In the genomic region with DNA sequence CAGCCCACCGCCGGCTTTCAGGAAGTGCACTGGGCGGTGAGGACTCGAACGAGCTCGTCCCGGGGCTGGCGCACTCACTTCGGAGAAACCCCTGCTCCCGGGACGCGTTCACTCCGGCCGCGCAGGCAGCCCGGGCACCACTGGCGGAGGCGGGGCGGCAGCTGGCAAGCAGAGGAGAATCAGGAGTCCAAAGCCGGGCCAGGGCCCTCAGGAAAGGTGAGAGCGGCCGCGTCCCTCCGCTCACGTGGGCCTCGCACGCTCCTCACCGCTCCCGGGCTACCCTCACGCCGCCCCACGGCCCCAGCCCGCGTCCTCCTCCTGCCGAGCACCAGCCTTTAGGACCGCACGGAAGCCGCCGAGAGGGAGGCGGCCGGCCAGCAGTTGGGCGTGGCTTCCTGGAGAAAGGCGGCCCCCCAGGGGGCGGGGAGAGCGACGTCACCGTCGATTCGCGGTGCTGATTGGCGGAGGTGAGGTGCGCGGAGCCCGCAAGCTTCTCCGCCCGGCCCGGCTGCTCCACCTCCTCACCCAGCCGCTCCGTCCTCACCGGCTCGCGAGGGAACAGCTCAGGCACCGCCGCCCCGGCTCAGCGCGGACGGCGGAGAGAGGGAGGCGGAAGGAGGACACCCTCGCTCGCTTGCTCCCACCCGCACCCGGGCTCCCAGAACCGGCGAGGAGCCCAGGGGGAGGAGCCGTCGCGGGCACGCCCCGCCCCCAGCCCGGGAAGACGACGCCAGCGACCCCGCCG, we compare ENCODE assay signal across 1 cellular context.
TF ChIP-seq lines count a peak whose summit lies in the region.

A gene (plus strand): TSS at position 516 of the 745 bp plus-strand sequence. CDS start 400 bp downstream, outside the sequence.

TF ChIP-seq in HEK293, 187 proteins besides CTCF, POLR2A, EP300 and RAD21 (continued from another document and continues in another):
- TF ChIP-seq SALL2 (tag by site-specific recombination; IDR thresholded peaks at IDR 0.05; ENCODE audit: borderline replicate concordance) = no peak
- TF ChIP-seq, protein P1, sequence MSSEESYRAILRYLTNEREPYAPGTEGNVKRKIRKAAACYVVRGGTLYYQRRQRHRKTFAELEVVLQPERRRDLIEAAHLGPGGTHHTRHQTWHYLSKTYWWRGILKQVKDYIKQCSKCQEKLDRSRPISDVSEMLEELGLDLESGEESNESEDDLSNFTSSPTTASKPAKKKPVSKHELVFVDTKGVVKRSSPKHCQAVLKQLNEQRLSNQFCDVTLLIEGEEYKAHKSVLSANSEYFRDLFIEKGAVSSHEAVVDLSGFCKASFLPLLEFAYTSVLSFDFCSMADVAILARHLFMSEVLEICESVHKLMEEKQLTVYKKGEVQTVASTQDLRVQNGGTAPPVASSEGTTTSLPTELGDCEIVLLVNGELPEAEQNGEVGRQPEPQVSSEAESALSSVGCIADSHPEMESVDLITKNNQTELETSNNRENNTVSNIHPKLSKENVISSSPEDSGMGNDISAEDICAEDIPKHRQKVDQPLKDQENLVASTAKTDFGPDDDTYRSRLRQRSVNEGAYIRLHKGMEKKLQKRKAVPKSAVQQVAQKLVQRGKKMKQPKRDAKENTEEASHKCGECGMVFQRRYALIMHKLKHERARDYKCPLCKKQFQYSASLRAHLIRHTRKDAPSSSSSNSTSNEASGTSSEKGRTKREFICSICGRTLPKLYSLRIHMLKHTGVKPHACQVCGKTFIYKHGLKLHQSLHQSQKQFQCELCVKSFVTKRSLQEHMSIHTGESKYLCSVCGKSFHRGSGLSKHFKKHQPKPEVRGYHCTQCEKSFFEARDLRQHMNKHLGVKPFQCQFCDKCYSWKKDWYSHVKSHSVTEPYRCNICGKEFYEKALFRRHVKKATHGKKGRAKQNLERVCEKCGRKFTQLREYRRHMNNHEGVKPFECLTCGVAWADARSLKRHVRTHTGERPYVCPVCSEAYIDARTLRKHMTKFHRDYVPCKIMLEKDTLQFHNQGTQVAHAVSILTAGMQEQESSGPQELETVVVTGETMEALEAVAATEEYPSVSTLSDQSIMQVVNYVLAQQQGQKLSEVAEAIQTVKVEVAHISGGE (tag by site-specific recombination; conservative IDR thresholded peaks at IDR 0.05; ENCODE audit: low read depth) = peak; percentile 71
- TF ChIP-seq, protein P2, sequence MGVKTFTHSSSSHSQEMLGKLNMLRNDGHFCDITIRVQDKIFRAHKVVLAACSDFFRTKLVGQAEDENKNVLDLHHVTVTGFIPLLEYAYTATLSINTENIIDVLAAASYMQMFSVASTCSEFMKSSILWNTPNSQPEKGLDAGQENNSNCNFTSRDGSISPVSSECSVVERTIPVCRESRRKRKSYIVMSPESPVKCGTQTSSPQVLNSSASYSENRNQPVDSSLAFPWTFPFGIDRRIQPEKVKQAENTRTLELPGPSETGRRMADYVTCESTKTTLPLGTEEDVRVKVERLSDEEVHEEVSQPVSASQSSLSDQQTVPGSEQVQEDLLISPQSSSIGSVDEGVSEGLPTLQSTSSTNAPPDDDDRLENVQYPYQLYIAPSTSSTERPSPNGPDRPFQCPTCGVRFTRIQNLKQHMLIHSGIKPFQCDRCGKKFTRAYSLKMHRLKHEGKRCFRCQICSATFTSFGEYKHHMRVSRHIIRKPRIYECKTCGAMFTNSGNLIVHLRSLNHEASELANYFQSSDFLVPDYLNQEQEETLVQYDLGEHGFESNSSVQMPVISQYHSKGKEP (tag by site-specific recombination; IDR thresholded peaks at IDR 0.05) = no peak
- TF ChIP-seq ZNF416 (tag by site-specific recombination; IDR thresholded peaks at IDR 0.05) = no peak; the same call in 1 of the 2 replicates
- peak; percentile 71 for TF ChIP-seq ZNF596 (tag by site-specific recombination; IDR thresholded peaks at IDR 0.05)
- no peak for TF ChIP-seq ZNF585B (tag by site-specific recombination; IDR thresholded peaks at IDR 0.05)
- peak; percentile 93 for TF ChIP-seq ZNF600 (tag by site-specific recombination; IDR thresholded peaks at IDR 0.05)
- peak; percentile 43 for TF ChIP-seq WT1 (tag by site-specific recombination; IDR thresholded peaks at IDR 0.05)
- TF ChIP-seq, protein P3, sequence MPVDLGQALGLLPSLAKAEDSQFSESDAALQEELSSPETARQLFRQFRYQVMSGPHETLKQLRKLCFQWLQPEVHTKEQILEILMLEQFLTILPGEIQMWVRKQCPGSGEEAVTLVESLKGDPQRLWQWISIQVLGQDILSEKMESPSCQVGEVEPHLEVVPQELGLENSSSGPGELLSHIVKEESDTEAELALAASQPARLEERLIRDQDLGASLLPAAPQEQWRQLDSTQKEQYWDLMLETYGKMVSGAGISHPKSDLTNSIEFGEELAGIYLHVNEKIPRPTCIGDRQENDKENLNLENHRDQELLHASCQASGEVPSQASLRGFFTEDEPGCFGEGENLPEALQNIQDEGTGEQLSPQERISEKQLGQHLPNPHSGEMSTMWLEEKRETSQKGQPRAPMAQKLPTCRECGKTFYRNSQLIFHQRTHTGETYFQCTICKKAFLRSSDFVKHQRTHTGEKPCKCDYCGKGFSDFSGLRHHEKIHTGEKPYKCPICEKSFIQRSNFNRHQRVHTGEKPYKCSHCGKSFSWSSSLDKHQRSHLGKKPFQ (tag by site-specific recombination; IDR thresholded peaks at IDR 0.05) = no peak
- TF ChIP-seq ZNF558 (tag by site-specific recombination; IDR thresholded peaks at IDR 0.05) = no peak
- TF ChIP-seq ZNF544 (tag by site-specific recombination; IDR thresholded peaks at IDR 0.05) = no peak
- peak; percentile 97 for TF ChIP-seq KLF16 (tag by site-specific recombination; IDR thresholded peaks at IDR 0.05)
- peak; percentile 76; the same call in 1 of the 2 replicates for TF ChIP-seq BCL11B (tag by site-specific recombination; IDR thresholded peaks at IDR 0.05; ENCODE audit: low read depth)
- peak; percentile 94 for TF ChIP-seq ZNF610 (tag by site-specific recombination; IDR thresholded peaks at IDR 0.05; ENCODE audit: borderline replicate concordance)
- no peak for TF ChIP-seq ZNF292 (tag by site-specific recombination; IDR thresholded peaks at IDR 0.05; ENCODE audit: borderline replicate concordance, low read depth)
- peak; percentile 98 for TF ChIP-seq ZNF335 (tag by site-specific recombination; conservative IDR thresholded peaks at IDR 0.05)
- peak; percentile 90 for TF ChIP-seq SP7 (tag by site-specific recombination; IDR thresholded peaks at IDR 0.05)
- no peak for TF ChIP-seq ZNF791 (tag by site-specific recombination; IDR thresholded peaks at IDR 0.05)
- TF ChIP-seq, protein P4, sequence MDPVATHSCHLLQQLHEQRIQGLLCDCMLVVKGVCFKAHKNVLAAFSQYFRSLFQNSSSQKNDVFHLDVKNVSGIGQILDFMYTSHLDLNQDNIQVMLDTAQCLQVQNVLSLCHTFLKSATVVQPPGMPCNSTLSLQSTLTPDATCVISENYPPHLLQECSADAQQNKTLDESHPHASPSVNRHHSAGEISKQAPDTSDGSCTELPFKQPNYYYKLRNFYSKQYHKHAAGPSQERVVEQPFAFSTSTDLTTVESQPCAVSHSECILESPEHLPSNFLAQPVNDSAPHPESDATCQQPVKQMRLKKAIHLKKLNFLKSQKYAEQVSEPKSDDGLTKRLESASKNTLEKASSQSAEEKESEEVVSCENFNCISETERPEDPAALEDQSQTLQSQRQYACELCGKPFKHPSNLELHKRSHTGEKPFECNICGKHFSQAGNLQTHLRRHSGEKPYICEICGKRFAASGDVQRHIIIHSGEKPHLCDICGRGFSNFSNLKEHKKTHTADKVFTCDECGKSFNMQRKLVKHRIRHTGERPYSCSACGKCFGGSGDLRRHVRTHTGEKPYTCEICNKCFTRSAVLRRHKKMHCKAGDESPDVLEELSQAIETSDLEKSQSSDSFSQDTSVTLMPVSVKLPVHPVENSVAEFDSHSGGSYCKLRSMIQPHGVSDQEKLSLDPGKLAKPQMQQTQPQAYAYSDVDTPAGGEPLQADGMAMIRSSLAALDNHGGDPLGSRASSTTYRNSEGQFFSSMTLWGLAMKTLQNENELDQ (tag by site-specific recombination; IDR thresholded peaks at IDR 0.05; ENCODE audit: low read depth) = no peak
- peak; percentile 70 for TF ChIP-seq ZNF629 (tag by site-specific recombination; IDR thresholded peaks at IDR 0.05)
- no peak for TF ChIP-seq ZNF211 (tag by site-specific recombination; IDR thresholded peaks at IDR 0.05; ENCODE audit: low read depth)
- TF ChIP-seq OVOL3 (tag by site-specific recombination; IDR thresholded peaks at IDR 0.05) = 0 out of 2 replicates have a peak, but pooled peaks have one; percentile 58
- TF ChIP-seq, protein P5, sequence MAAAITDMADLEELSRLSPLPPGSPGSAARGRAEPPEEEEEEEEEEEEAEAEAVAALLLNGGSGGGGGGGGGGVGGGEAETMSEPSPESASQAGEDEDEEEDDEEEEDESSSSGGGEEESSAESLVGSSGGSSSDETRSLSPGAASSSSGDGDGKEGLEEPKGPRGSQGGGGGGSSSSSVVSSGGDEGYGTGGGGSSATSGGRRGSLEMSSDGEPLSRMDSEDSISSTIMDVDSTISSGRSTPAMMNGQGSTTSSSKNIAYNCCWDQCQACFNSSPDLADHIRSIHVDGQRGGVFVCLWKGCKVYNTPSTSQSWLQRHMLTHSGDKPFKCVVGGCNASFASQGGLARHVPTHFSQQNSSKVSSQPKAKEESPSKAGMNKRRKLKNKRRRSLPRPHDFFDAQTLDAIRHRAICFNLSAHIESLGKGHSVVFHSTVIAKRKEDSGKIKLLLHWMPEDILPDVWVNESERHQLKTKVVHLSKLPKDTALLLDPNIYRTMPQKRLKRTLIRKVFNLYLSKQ (tag by site-specific recombination; IDR thresholded peaks at IDR 0.05; ENCODE audit: borderline replicate concordance) = no peak
- no peak for TF ChIP-seq ZNF571 (tag by site-specific recombination; IDR thresholded peaks at IDR 0.05)
- TF ChIP-seq, protein P6, sequence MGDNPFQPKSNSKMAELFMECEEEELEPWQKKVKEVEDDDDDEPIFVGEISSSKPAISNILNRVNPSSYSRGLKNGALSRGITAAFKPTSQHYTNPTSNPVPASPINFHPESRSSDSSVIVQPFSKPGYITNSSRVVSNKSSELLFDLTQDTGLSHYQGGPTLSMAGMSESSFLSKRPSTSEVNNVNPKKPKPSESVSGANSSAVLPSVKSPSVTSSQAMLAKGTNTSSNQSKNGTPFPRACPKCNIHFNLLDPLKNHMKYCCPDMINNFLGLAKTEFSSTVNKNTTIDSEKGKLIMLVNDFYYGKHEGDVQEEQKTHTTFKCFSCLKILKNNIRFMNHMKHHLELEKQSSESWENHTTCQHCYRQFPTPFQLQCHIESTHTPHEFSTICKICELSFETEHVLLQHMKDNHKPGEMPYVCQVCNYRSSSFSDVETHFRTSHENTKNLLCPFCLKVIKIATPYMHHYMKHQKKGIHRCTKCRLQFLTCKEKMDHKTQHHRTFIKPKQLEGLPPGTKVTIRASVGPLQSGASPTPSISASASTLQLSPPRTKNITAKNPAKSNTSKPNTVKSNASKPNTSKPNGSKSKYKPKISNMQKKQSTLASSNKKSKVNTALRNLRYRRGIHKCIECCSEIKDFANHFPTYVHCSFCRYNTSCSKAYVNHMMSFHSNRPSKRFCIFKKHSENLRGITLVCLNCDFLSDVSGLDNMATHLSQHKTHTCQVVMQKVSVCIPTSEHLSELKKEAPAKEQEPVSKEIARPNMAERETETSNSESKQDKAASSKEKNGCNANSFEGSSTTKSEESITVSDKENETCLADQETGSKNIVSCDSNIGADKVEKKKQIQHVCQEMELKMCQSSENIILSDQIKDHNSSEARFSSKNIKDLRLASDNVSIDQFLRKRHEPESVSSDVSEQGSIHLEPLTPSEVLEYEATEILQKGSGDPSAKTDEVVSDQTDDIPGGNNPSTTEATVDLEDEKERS (tag by site-specific recombination; IDR thresholded peaks at IDR 0.05) = peak; percentile 61; the same call in 1 of the 2 replicates
- TF ChIP-seq MYNN (tag by site-specific recombination; IDR thresholded peaks at IDR 0.05; ENCODE audit: borderline replicate concordance) = no peak
- TF ChIP-seq, protein P7, sequence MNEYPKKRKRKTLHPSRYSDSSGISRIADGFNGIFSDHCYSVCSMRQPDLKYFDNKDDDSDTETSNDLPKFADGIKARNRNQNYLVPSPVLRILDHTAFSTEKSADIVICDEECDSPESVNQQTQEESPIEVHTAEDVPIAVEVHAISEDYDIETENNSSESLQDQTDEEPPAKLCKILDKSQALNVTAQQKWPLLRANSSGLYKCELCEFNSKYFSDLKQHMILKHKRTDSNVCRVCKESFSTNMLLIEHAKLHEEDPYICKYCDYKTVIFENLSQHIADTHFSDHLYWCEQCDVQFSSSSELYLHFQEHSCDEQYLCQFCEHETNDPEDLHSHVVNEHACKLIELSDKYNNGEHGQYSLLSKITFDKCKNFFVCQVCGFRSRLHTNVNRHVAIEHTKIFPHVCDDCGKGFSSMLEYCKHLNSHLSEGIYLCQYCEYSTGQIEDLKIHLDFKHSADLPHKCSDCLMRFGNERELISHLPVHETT (tag by site-specific recombination; IDR thresholded peaks at IDR 0.05) = 0 out of 2 replicates have a peak, but pooled peaks have one; percentile 18
- peak; percentile 76 for TF ChIP-seq PRDM1 (tag by site-specific recombination; IDR thresholded peaks at IDR 0.05)
- TF ChIP-seq ZNF510 (tag by site-specific recombination; IDR thresholded peaks at IDR 0.05; ENCODE audit: insufficient replicate concordance) = no peak
- no peak for TF ChIP-seq ZNF555 (tag by site-specific recombination; conservative IDR thresholded peaks at IDR 0.05)
- no peak for TF ChIP-seq ZNF214 (tag by site-specific recombination; IDR thresholded peaks at IDR 0.05; ENCODE audit: borderline replicate concordance)
- no peak for TF ChIP-seq ZNF514 (tag by site-specific recombination; IDR thresholded peaks at IDR 0.05)
- TF ChIP-seq, protein P8, sequence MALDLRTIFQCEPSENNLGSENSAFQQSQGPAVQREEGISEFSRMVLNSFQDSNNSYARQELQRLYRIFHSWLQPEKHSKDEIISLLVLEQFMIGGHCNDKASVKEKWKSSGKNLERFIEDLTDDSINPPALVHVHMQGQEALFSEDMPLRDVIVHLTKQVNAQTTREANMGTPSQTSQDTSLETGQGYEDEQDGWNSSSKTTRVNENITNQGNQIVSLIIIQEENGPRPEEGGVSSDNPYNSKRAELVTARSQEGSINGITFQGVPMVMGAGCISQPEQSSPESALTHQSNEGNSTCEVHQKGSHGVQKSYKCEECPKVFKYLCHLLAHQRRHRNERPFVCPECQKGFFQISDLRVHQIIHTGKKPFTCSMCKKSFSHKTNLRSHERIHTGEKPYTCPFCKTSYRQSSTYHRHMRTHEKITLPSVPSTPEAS (tag by site-specific recombination; IDR thresholded peaks at IDR 0.05) = peak; percentile 38; the same call in 1 of the 2 replicates
- no peak for TF ChIP-seq ZNF530 (tag by site-specific recombination; IDR thresholded peaks at IDR 0.05; ENCODE audit: low read depth)
- TF ChIP-seq ZNF184 (tag by site-specific recombination; IDR thresholded peaks at IDR 0.05) = no peak
- TF ChIP-seq, protein P9, sequence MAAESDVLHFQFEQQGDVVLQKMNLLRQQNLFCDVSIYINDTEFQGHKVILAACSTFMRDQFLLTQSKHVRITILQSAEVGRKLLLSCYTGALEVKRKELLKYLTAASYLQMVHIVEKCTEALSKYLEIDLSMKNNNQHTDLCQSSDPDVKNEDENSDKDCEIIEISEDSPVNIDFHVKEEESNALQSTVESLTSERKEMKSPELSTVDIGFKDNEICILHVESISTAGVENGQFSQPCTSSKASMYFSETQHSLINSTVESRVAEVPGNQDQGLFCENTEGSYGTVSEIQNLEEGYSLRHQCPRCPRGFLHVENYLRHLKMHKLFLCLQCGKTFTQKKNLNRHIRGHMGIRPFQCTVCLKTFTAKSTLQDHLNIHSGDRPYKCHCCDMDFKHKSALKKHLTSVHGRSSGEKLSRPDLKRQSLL (tag by site-specific recombination; IDR thresholded peaks at IDR 0.05) = peak; percentile 97
- TF ChIP-seq KLF7 (tag by site-specific recombination; IDR thresholded peaks at IDR 0.05; ENCODE audit: borderline replicate concordance) = peak; percentile 90
- no peak for TF ChIP-seq ZNF16 (tag by site-specific recombination; IDR thresholded peaks at IDR 0.05; ENCODE audit: low read depth)
- peak; percentile 64; the same call in 1 of the 2 replicates for TF ChIP-seq ZNF76 (tag by site-specific recombination; IDR thresholded peaks at IDR 0.05; ENCODE audit: borderline replicate concordance, low read depth)
- no peak for TF ChIP-seq ZNF624 (tag by site-specific recombination; IDR thresholded peaks at IDR 0.05)
